In the genomic region with DNA sequence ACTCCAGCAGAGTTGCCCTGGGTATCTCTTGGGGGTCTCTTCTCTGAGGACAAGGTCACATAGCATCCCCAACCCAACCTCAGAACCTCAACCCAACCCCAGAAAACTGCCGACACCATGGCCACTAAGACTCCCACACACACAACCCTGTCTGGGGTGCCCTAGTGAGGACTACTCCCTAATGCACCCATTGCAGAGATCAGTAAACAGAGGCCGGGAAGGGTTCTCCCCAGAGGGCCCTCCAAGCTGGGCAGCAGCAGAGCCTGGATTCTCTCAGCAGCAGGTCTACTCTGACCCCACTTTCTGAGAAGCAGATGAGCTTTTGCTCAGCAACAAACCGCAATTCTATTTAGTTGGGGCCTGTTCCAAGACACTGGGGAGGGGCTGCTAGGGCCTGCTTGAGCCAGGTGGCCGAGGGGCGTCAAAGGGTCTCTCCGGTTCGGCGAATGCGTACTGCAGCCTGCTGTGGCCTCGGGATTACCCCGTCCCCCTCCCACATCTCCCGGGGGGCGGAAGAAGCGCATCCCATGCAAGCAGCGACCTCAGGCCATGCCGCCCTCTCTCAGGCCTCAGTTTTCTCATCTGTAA, we compare ENCODE assay signal across 9 cellular contexts. TPM values are rescaled to one million over a fixed set of nuclear protein-coding genes. Genes with fewer than 3 reads are reported as not detected.
DNase-seq lines count a peak whose midpoint lies in the region; ATAC-seq, FAIRE-seq and TF ChIP-seq lines count a peak whose summit lies in the region.
"Had no signal": no experiment of that assay in that cellular context is flagged by ENCODE, and none has a peak within 500 bp of the region (broad histone marks: within the 10 kb centered on the region; RNA-seq: fewer than 3 reads in every experiment).

No MANE protein-coding gene starts in this region.

- POLR2A ChIA-PET in A549 (lab: Yijun Ruan, JAX), result no interaction called here

- H3K27me3 ChIP-seq in layer of hippocampus (ENCODE audit: control insufficient read depth, insufficient read depth, low read length), result peaks cover 2% of the 10 kb centered on the region

- peak overlapping the region; percentile 98 for H3K4me2 ChIP-seq in A549

- H3K4me3 Mint-ChIP-seq in activated T-helper 2 cell treated with anti-CD3 and anti-CD28 coated beads, Interferon-gamma antibody, Interleukin-2, Interleukin-4, amounts not matched to agents 10 μg/mL and 5 μg/mL and 100 μg/mL, durations not matched to agents 14 hours and 24 hours and 36 hours (ENCODE audit: low read depth), result peak overlapping the region; percentile 39
- H3K4me3 Mint-ChIP-seq in glutamatergic neuron (ENCODE audit: unreplicated experiment), result no peak overlapping the region

- WGBS in A549 (ENCODE audit: missing lambda C conversion rate), result 29% methylated on average over 16 of the region's 16 CpGs

- no peaks in the 10 kb centered on the region for H3K4me1 Mint-ChIP-seq in activated T-helper 2 cell treated with anti-CD3 and anti-CD28 coated beads, Interferon-gamma antibody, Interleukin-2, Interleukin-4, amounts not matched to agents 10 μg/mL and 5 μg/mL and 100 μg/mL, durations not matched to agents 14 hours and 24 hours and 36 hours (ENCODE audit: low read depth)
- H3K4me1 Mint-ChIP-seq in glutamatergic neuron (ENCODE audit: low read depth, unreplicated experiment), result peaks cover 21% of the 10 kb centered on the region

- H3K27ac Mint-ChIP-seq in activated T-helper 2 cell treated with anti-CD3 and anti-CD28 coated beads, Interferon-gamma antibody, Interleukin-2, Interleukin-4, amounts not matched to agents 10 μg/mL and 5 μg/mL and 100 μg/mL, durations not matched to agents 14 hours and 24 hours and 36 hours, result no peak overlapping the region
- no peak overlapping the region for H3K27ac Mint-ChIP-seq in glutamatergic neuron (ENCODE audit: unreplicated experiment)

- peak overlapping the region; percentile 57; the same call in 2 of the 3 replicates for H3K4me3 ChIP-seq in A549

- ATAC-seq in A549 (no peak), GM21717 (IDR thresholded peaks at IDR 0.05; ENCODE audit: unreplicated experiment) (no peak)

- DNase-seq in A549 (ENCODE audit: low read depth in 1 of 2, low spot score in 1 of 2), result no peak
- peak; percentile 14 for DNase-seq in GM13977 (ENCODE audit: low spot score)
- no peak for DNase-seq in activated T-helper 2 cell treated with anti-CD3 and anti-CD28 coated beads, Interferon-gamma antibody, Interleukin-2, Interleukin-4, amounts not matched to agents 10 μg/mL and 5 μg/mL and 100 μg/mL, durations not matched to agents 14 hours and 24 hours and 36 hours (ENCODE audit: low spot score)
- DNase-seq in glutamatergic neuron, result no peak
- no peak for DNase-seq in ecto neural progenitor cell (ENCODE audit: low spot score)
- no peak for DNase-seq in dedifferentiated amniotic fluid mesenchymal stem cell (ENCODE audit: extremely low spot score)
- DNase-seq: foreskin keratinocyte had no signal

- H3K27me3 Mint-ChIP-seq in activated T-helper 2 cell treated with anti-CD3 and anti-CD28 coated beads, Interferon-gamma antibody, Interleukin-2, Interleukin-4, amounts not matched to agents 10 μg/mL and 5 μg/mL and 100 μg/mL, durations not matched to agents 14 hours and 24 hours and 36 hours (ENCODE audit: low read depth), result peaks cover 7% of the 10 kb centered on the region
- H3K27me3 Mint-ChIP-seq in glutamatergic neuron (ENCODE audit: unreplicated experiment), result peaks cover 7% of the 10 kb centered on the region

- intact Hi-C loops in activated T-helper 2 cell treated with anti-CD3 and anti-CD28 coated beads, Interferon-gamma antibody, Interleukin-2, Interleukin-4, amounts not matched to agents 10 μg/mL and 5 μg/mL and 100 μg/mL, durations not matched to agents 14 hours and 24 hours and 36 hours (cut with micrococcal nuclease), result no loop called here

- TF ChIP-seq POLR2A in A549 (IDR thresholded peaks at IDR 0.05; ENCODE audit: low read length), result no peak

- H3K27ac ChIP-seq in A549 (no peak overlapping the region), layer of hippocampus (ENCODE audit: low read depth, low read length) (peak overlapping the region; percentile 18)
- H3K27ac ChIP-seq: foreskin keratinocyte had no signal

- CTCF ChIA-PET in A549 (lab: Yijun Ruan, JAX), result interaction anchor here (1.5 kb wide), 1 partner anchor 166 kb away, joined by 4 read pairs; no protein-coding TSS in a partner anchor

- H3K9me3 ChIP-seq in A549, result no peaks in the 10 kb centered on the region

- in situ Hi-C loops in GM13977 (cut with MboI; ENCODE audit: low pct_unique_long_range_greater_than_20kb, low sequenced_read_pairs, unreplicated experiment), result no loop called here

- no peak for TF ChIP-seq RAD21 in A549 (conservative IDR thresholded peaks at IDR 0.05 in 1 of 2, IDR thresholded peaks at IDR 0.05 in 1 of 2)

- H3K4me1 ChIP-seq in A549, result peaks cover 5% of the 10 kb centered on the region; the same call in 1 of the 3 replicates
- H3K4me1 ChIP-seq: foreskin keratinocyte had no signal

- no peak for TF ChIP-seq CTCF in A549 (IDR thresholded peaks at IDR 0.05)
- TF ChIP-seq CTCF in GM13977 (IDR thresholded peaks at IDR 0.05; ENCODE audit: extremely low read depth, insufficient read depth, missing control alignments), result no peak
- TF ChIP-seq CTCF in glutamatergic neuron (IDR thresholded peaks at IDR 0.05; ENCODE audit: partially characterized antibody, unreplicated experiment), result no peak

- no peak for FAIRE-seq in A549 (lab: Jason Lieb, UNC)

- no peak for TF ChIP-seq EP300 in A549 (IDR thresholded peaks at IDR 0.05)

- no peaks in the 10 kb centered on the region for H3K9me3 Mint-ChIP-seq in activated T-helper 2 cell treated with anti-CD3 and anti-CD28 coated beads, Interferon-gamma antibody, Interleukin-2, Interleukin-4, amounts not matched to agents 10 μg/mL and 5 μg/mL and 100 μg/mL, durations not matched to agents 14 hours and 24 hours and 36 hours
- peaks cover 6% of the 10 kb centered on the region for H3K9me3 Mint-ChIP-seq in glutamatergic neuron (ENCODE audit: unreplicated experiment)

- no peaks in the 10 kb centered on the region for H3K36me3 Mint-ChIP-seq in activated T-helper 2 cell treated with anti-CD3 and anti-CD28 coated beads, Interferon-gamma antibody, Interleukin-2, Interleukin-4, amounts not matched to agents 10 μg/mL and 5 μg/mL and 100 μg/mL, durations not matched to agents 14 hours and 24 hours and 36 hours (ENCODE audit: low read depth)
- H3K36me3 Mint-ChIP-seq in glutamatergic neuron (ENCODE audit: unreplicated experiment), result peaks cover 1% of the 10 kb centered on the region

TF ChIP-seq in A549, 52 proteins besides CTCF, POLR2A, EP300 and RAD21 (continues in another document):
- TF ChIP-seq EHMT2 (IDR thresholded peaks at IDR 0.05; ENCODE audit: low read depth) (no peak), POLR2AphosphoS2 (conservative IDR thresholded peaks at IDR 0.05; ENCODE audit: low read length) (no peak), HES2 (IDR thresholded peaks at IDR 0.05) (no peak), ZSCAN20 (CRISPR knock-in tag; IDR thresholded peaks at IDR 0.05) (no peak), HOXB5 (CRISPR knock-in tag; IDR thresholded peaks at IDR 0.05) (no peak), MAZ (IDR thresholded peaks at IDR 0.05; ENCODE audit: borderline replicate concordance, low read depth, low read length) (no peak), SREBF2 (IDR thresholded peaks at IDR 0.05) (no peak), HOXB13 (CRISPR knock-in tag; IDR thresholded peaks at IDR 0.05; ENCODE audit: low read depth) (no peak), NPAS2 (CRISPR knock-in tag; IDR thresholded peaks at IDR 0.05; ENCODE audit: borderline replicate concordance) (no peak), CBX2 (IDR thresholded peaks at IDR 0.05; ENCODE audit: borderline replicate concordance, low read depth) (no peak), EHF (CRISPR knock-in tag; IDR thresholded peaks at IDR 0.05) (no peak), BHLHE40 (IDR thresholded peaks at IDR 0.05; ENCODE audit: low read depth, low read length) (no peak), RCOR1 (IDR thresholded peaks at IDR 0.05; ENCODE audit: low read depth, low read length) (no peak)
- TF ChIP-seq, protein P1, sequence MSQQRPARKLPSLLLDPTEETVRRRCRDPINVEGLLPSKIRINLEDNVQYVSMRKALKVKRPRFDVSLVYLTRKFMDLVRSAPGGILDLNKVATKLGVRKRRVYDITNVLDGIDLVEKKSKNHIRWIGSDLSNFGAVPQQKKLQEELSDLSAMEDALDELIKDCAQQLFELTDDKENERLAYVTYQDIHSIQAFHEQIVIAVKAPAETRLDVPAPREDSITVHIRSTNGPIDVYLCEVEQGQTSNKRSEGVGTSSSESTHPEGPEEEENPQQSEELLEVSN (IDR thresholded peaks at IDR 0.05; ENCODE audit: borderline replicate concordance, low read depth), result no peak

RNA-seq across cellular contexts. Expression of gene OGDHL, which starts 0.8 kb away (rescaled TPM):
- 0.05 and 0.06 TPM in 2 replicates for polyA plus RNA-seq in A549 (2011; rRNA removed)
- polyA plus RNA-seq in A549 (2012; cell fraction: cytosol; rRNA removed), result 0.15 and 0.26 TPM in 2 replicates
- 0.76 and 0.95 TPM in 2 replicates for polyA plus RNA-seq in A549 (2012; cell fraction: nucleus; rRNA removed)
- polyA plus RNA-seq in A549 (2017; fragmentation: RNase III; extraction: RNeasy Plus Mini Kit Qiagen cat#74134 plus additional on column Dnase treatment), result 0.13 to 0.22 TPM (median 0.18 TPM) in 3 replicates
- polyA minus RNA-seq in A549 (2011; rRNA and poly(A)+ RNA removed), result 0.15 and 0.54 TPM in 2 replicates
- 3.7 and 3.9 TPM in 2 replicates for total RNA-seq in activated T-helper 2 cell treated with anti-CD3 and anti-CD28 coated beads, Interferon-gamma antibody, Interleukin-2, Interleukin-4, amounts not matched to agents 10 μg/mL and 5 μg/mL and 100 μg/mL, durations not matched to agents 14 hours and 24 hours and 36 hours
- total RNA-seq in glutamatergic neuron (ENCODE audit: unreplicated experiment), result 2.5 TPM
